Comparison of ENCODE assay signal across 18 cellular contexts in the genomic region with DNA sequence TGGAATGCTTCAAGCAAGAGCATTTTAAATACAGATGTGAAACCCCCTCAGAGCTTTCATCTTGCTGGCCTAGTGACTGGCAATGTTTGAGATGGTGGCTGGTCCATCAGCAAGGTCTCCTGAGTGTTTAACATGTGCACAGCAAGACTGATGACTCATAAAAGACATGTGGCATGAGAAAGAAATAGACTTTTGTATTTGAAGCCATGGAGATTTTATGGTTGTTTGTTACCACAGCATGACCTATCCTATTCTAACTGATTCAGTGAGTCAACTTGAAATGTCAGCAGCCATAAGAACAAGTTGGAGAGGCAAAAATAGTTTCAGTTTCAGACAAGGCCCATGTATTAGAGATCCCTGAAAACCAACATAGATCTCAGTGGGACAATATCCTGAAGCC.
DNase-seq lines count a peak whose midpoint lies in the region; ATAC-seq and TF ChIP-seq lines count a peak whose summit lies in the region.
"Had no signal": no experiment of that assay in that cellular context is flagged by ENCODE, and none has a peak within 500 bp of the region (broad histone marks: within the 10 kb centered on the region; RNA-seq: fewer than 3 reads in every experiment).

No MANE protein-coding gene starts in this region.

- TF ChIP-seq CTCF in astrocyte of the spinal cord (IDR thresholded peaks at IDR 0.05; ENCODE audit: low read depth, low read length), result no peak

- in situ Hi-C loops in astrocyte of the spinal cord (cut with HindIII; ENCODE audit: low sequenced_read_pairs), result no loop called here

- peak overlapping the region; percentile 19 for H2BK15ac ChIP-seq in mesendoderm (replicated peaks; ENCODE audit: low read depth)

- no peak overlapping the region for H3K4me2 ChIP-seq in mesendoderm (ENCODE audit: low read length)
- H3K4me2 ChIP-seq: BLaER1 had no signal

- H3K27me3 ChIP-seq in mesendoderm (ENCODE audit: insufficient read depth, low read length, poor library complexity), result no peaks in the 10 kb centered on the region
- H3K27me3 ChIP-seq: ascending aorta, BLaER1 had no signal

- H3K56ac ChIP-seq in mesendoderm (ENCODE audit: low read length), result no peak overlapping the region

- no peak overlapping the region for H3K4me3 ChIP-seq in astrocyte of the spinal cord (ENCODE audit: low read depth, low read length)
- no peak overlapping the region for H3K4me3 ChIP-seq in mesendoderm (ENCODE audit: low read length)
- H3K4me3 ChIP-seq: ascending aorta, BLaER1 had no signal

- H3K9ac ChIP-seq in mesendoderm (ENCODE audit: low read length), result no peak overlapping the region
- H3K9ac ChIP-seq: BLaER1 had no signal

- peak; percentile 49 for DNase-seq in Daoy (ENCODE audit: low read depth)
- peak; percentile 89 for DNase-seq in astrocyte of the spinal cord (ENCODE audit: low read depth, low spot score)
- DNase-seq in mesendoderm, result no peak
- DNase-seq in RPMI8226, result no peak
- DNase-seq in activated gamma-delta T cell (lab: John Stamatoyannopoulos, UW), result no peak
- DNase-seq in NCI-H2171 treated with DMSO at 0.1 percent for 48 hours (lab: John Stamatoyannopoulos, UW), result no peak
- DNase-seq: activated CD8-positive, alpha-beta memory T cell treated with anti-CD3 and anti-CD28 coated beads, Interleukin-2, amount 10 ng/mL, durations not matched to agents 7 days and 5 days; activated effector memory CD4-positive, alpha-beta T cell treated with anti-CD3 and anti-CD28 coated beads, Interleukin-2, amount 50 U/mL, for 16 hours; hypothalamus; Karpas-422; left cardiac atrium; NCI-H146; NCI-H345; SHP77 treated with DMSO at 0.1 percent for 48 hours had no signal

- H4K8ac ChIP-seq in mesendoderm (ENCODE audit: low read depth, low read length), result no peak overlapping the region

- H4K5ac ChIP-seq in mesendoderm (ENCODE audit: low read length), result no peak overlapping the region

- no peaks in the 10 kb centered on the region for H3K36me3 ChIP-seq in mesendoderm (ENCODE audit: control insufficient read depth, insufficient read depth, low read length)
- H3K36me3 ChIP-seq: ascending aorta, BLaER1 had no signal

- H3K4ac ChIP-seq in mesendoderm (ENCODE audit: low read depth, low read length), result no peak overlapping the region

- ATAC-seq in HG03159 (IDR thresholded peaks at IDR 0.05; ENCODE audit: unreplicated experiment), result peak; percentile 57
- ATAC-seq in GM21717 (IDR thresholded peaks at IDR 0.05; ENCODE audit: unreplicated experiment), result no peak
- ATAC-seq: activated CD8-positive, alpha-beta memory T cell treated with anti-CD3 and anti-CD28 coated beads, Interleukin-2, amount 10 ng/mL, durations not matched to agents 7 days and 5 days; left cardiac atrium had no signal

- H3K79me1 ChIP-seq in mesendoderm (ENCODE audit: low read length), result no peaks in the 10 kb centered on the region

- no peaks in the 10 kb centered on the region for H3K79me2 ChIP-seq in mesendoderm (ENCODE audit: control insufficient read depth, insufficient read depth, low read length)

- no peak overlapping the region for H3K23ac ChIP-seq in mesendoderm (ENCODE audit: low read length)

- peak overlapping the region; percentile 28 for H3K18ac ChIP-seq in mesendoderm (ENCODE audit: low read length)

- no peak overlapping the region for H3K27ac ChIP-seq in mesendoderm (ENCODE audit: low read depth, low read length)
- H3K27ac ChIP-seq: ascending aorta, BLaER1 had no signal

- no peak overlapping the region for H2AK5ac ChIP-seq in mesendoderm (ENCODE audit: low read length)

- H2BK5ac ChIP-seq in mesendoderm (ENCODE audit: low read length), result no peak overlapping the region

- H2BK120ac ChIP-seq in mesendoderm (ENCODE audit: low read depth, low read length), result no peak overlapping the region

- peaks cover 4% of the 10 kb centered on the region for H3K4me1 ChIP-seq in mesendoderm (ENCODE audit: control insufficient read depth, low read depth, low read length)
- H3K4me1 ChIP-seq: ascending aorta, BLaER1 had no signal

Comparison
In these comparisons a context has a peak if more than half of its experiments do, and no peak if none do; other contexts are left out.
1. DNase-seq: peak in Daoy (single experiment) and astrocyte of the spinal cord (single experiment); none in mesendoderm (single experiment), RPMI8226 (single experiment), activated gamma-delta T cell (single experiment) and NCI-H2171 treated with DMSO at 0.1 percent for 48 hours (single experiment).